ENCODE assay signal across 19 cellular contexts in genomic region chr6:80728830-80729229, GRCh38.
"Had no signal": no experiment of that assay in that cellular context is flagged by ENCODE, and none has a peak within 500 bp of the region (broad histone marks: within the 10 kb centered on the region; RNA-seq: fewer than 3 reads in every experiment).

No MANE protein-coding gene starts in this region.

- H3K27ac ChIP-seq: epithelial cell of prostate, esophagus muscularis mucosa, foreskin keratinocyte, hepatocyte, psoas muscle, sigmoid colon, stomach, thoracic aorta, transverse colon had no signal

- H2AFZ ChIP-seq: hepatocyte had no signal

- H3K4me3 Mint-ChIP-seq: effector memory CD8-positive, alpha-beta T cell; naive B cell; nephron progenitor cell had no signal

- ATAC-seq: effector memory CD8-positive, alpha-beta T cell; foreskin keratinocyte; psoas muscle had no signal

- H3K27me3 Mint-ChIP-seq: effector memory CD8-positive, alpha-beta T cell; naive B cell had no signal

- H3K36me3 ChIP-seq: esophagus muscularis mucosa, sigmoid colon, stomach, thoracic aorta, transverse colon had no signal

- H3K9me3 Mint-ChIP-seq: nephron progenitor cell had no signal

- H3K27me3 ChIP-seq: esophagus muscularis mucosa, foreskin keratinocyte, hepatocyte, sigmoid colon, stomach, transverse colon had no signal

- H3K79me2 ChIP-seq: hepatocyte had no signal

- H3K9me3 ChIP-seq: esophagus muscularis mucosa, psoas muscle, sigmoid colon, stomach, thoracic aorta, transverse colon had no signal

- H3K4me3 ChIP-seq: esophagus muscularis mucosa, hepatocyte, psoas muscle, sigmoid colon, stomach, thoracic aorta, transverse colon had no signal

- H3K27ac Mint-ChIP-seq: effector memory CD8-positive, alpha-beta T cell; naive B cell; nephron progenitor cell had no signal

- H3K36me3 Mint-ChIP-seq: naive B cell had no signal

- H3K4me1 ChIP-seq: foreskin keratinocyte, psoas muscle, sigmoid colon, transverse colon had no signal

- H3K4me2 ChIP-seq: hepatocyte had no signal

- DNase-seq: effector memory CD8-positive, alpha-beta T cell; foreskin keratinocyte; head of caudate nucleus; mesendoderm; naive B cell; nephron progenitor cell; psoas muscle; retina; sigmoid colon; small intestine; stimulated activated CD4-positive, alpha-beta T cell treated with anti-CD3 and anti-CD28 coated beads, Interleukin-12 subunit alpha, Interleukin-12 subunit beta, amount 100 ng/mL, for 4 hours; stimulated activated naive CD4-positive, alpha-beta T cell; stomach; substantia nigra; transverse colon had no signal

- H3K4me1 Mint-ChIP-seq: naive B cell, nephron progenitor cell had no signal
